9 cellular contexts compared by ENCODE assay signal in genomic region chr17:82882715-82883446, GRCh38. TPM values are rescaled to one million over a fixed set of nuclear protein-coding genes. Genes with fewer than 3 reads are reported as not detected.
DNase-seq lines count a peak whose midpoint lies in the region; ATAC-seq, FAIRE-seq and TF ChIP-seq lines count a peak whose summit lies in the region.
"Had no signal": no experiment of that assay in that cellular context is flagged by ENCODE, and none has a peak within 500 bp of the region (broad histone marks: within the 10 kb centered on the region; RNA-seq: fewer than 3 reads in every experiment).

No MANE protein-coding gene starts in this region.

- peak overlapping the region; percentile 91 to 100 (median 98) for H3K4me2 ChIP-seq in BLaER1 treated with 17β-estradiol and CSF1 and Interleukin-3, amounts not matched to agents 10 nM and 100 nM
- H3K4me2 ChIP-seq in GM12878 (ENCODE audit: control insufficient read depth, insufficient read depth) = no peak overlapping the region

- H4K20me1 ChIP-seq in BLaER1 treated with 17β-estradiol and CSF1 and Interleukin-3, amounts not matched to agents 10 nM and 100 nM = peaks cover 0 to 96% (median 17%) of the 10 kb centered on the region in 11 experiments; a peak in 12 of 22 replicates
- H4K20me1 ChIP-seq in GM12878 (ENCODE audit: control insufficient read depth, insufficient read depth) = no peaks in the 10 kb centered on the region

- H2AFZ ChIP-seq in GM12878 (ENCODE audit: control insufficient read depth, low read depth, low read length) = no peak overlapping the region
- H2AFZ ChIP-seq: parathyroid adenoma had no signal

- peaks cover 0 to 6% (median 0%) of the 10 kb centered on the region in 11 experiments; a peak in 1 of 22 replicates for H3K36me3 ChIP-seq in BLaER1 treated with 17β-estradiol and CSF1 and Interleukin-3, amounts not matched to agents 10 nM and 100 nM
- peaks cover 8 to 23% of the 10 kb centered on the region in 2 experiments; a peak in 3 of 4 replicates for H3K36me3 ChIP-seq in GM12878 (ENCODE audit: control insufficient read depth in 2 of 2, insufficient read depth in 2 of 2, low read length in 1 of 2)
- peaks cover 0 to 9% (median 5%) of the 10 kb centered on the region in 3 donors for H3K36me3 ChIP-seq in tibial artery

- BruUV-seq in GM12878 (replicated peaks; lab: Mats Ljungman, UMichigan) = no TSS peak

- no peak for FAIRE-seq in GM12878 (lab: Jason Lieb, UNC)

- in situ Hi-C loops in GM12878 (cut with MboI) = no loop called here

- POLR2A ChIA-PET in GM12878 (lab: Charles Lee) = no interaction called here

- H3K27me3 ChIP-seq in BLaER1 treated with 17β-estradiol and CSF1 and Interleukin-3, amounts not matched to agents 10 nM and 100 nM = peaks cover 0 to 14% (median 0%) of the 10 kb centered on the region in 11 experiments; a peak in 4 of 22 replicates
- H3K27me3 ChIP-seq in GM12878 (replicated peaks in 1 of 2; ENCODE audit: control insufficient read depth in 2 of 2, insufficient read depth in 2 of 2, low read length in 1 of 2) (no peaks in the 10 kb centered on the region), tibial artery (no peaks in the 10 kb centered on the region)

- no peak for TF ChIP-seq RAD21 in GM12878 (IDR thresholded peaks at IDR 0.05; ENCODE audit: insufficient read depth, low read depth, low read length)

- SMC1A ChIA-PET in GM12878 (lab: Charles Lee; ENCODE audit: uncharacterized antibody, unreplicated experiment) = no interaction called here

- no peaks in the 10 kb centered on the region for H3K9me3 ChIP-seq in BLaER1 treated with 17β-estradiol and CSF1 and Interleukin-3, amounts not matched to agents 10 nM and 100 nM (replicated peaks in 1 of 11)
- H3K9me3 ChIP-seq in GM12878 (replicated peaks; ENCODE audit: control insufficient read depth, insufficient read depth, low read length) (no peaks in the 10 kb centered on the region), tibial artery (no peaks in the 10 kb centered on the region)

- WGBS in GM12878 (ENCODE audit: insufficient coverage, insufficient replicate concordance, low lambda C conversion rate, missing lambda C conversion rate) = 90% methylated on average over 39 of the region's 39 CpGs

- TF ChIP-seq EP300 in GM12878 (IDR thresholded peaks at IDR 0.05; ENCODE audit: borderline replicate concordance in 1 of 2, control insufficient read depth in 1 of 2, low read depth in 2 of 2, low read length in 2 of 2) = no peak

- peak overlapping the region; percentile 66 to 86 (median 71) for H3K9ac ChIP-seq in BLaER1 treated with 17β-estradiol and CSF1 and Interleukin-3, amounts not matched to agents 10 nM and 100 nM
- no peak overlapping the region for H3K9ac ChIP-seq in GM12878 (ENCODE audit: control insufficient read depth, insufficient read depth, low read length)
- H3K9ac ChIP-seq: parathyroid adenoma had no signal

- CTCF ChIA-PET in GM12878 (lab: Yijun Ruan, JAX) = no interaction called here

- peaks cover 99% of the 10 kb centered on the region in 10 experiments for H3K4me1 ChIP-seq in BLaER1 treated with 17β-estradiol and CSF1 and Interleukin-3, amounts not matched to agents 10 nM and 100 nM
- H3K4me1 ChIP-seq in GM12878 (ENCODE audit: control insufficient read depth, insufficient read depth, low read length) (peaks cover 10% of the 10 kb centered on the region), tibial artery (peaks cover 0 to 15% (median 8%) of the 10 kb centered on the region in 4 donors)

- RAD21 ChIA-PET in GM12878 (lab: Charles Lee; ENCODE audit: unreplicated experiment) = no interaction called here

- peak; percentile 15; the same call in 1 of the 2 replicates for TF ChIP-seq POLR2A in GM12878 (IDR thresholded peaks at IDR 0.05; ENCODE audit: low read depth, low read length)

- H3K4me3 ChIP-seq in BLaER1 treated with 17β-estradiol and CSF1 and Interleukin-3, amounts not matched to agents 10 nM and 100 nM = peak overlapping the region; percentile 1 to 59 (median 34); a peak in 16 of 20 replicates
- no peak overlapping the region for H3K4me3 ChIP-seq in GM12878
- no peak overlapping the region for H3K4me3 ChIP-seq in tibial artery

- H3K79me2 ChIP-seq in GM12878 (ENCODE audit: control insufficient read depth, insufficient read depth, low read length) = peaks cover 5% of the 10 kb centered on the region

- peak overlapping the region; percentile 72 to 95 (median 78) for H3K27ac ChIP-seq in BLaER1 treated with 17β-estradiol and CSF1 and Interleukin-3, amounts not matched to agents 10 nM and 100 nM
- H3K27ac ChIP-seq in VCaP (peak overlapping the region; percentile 99), GM12878 (ENCODE audit: control insufficient read depth, insufficient read depth) (no peak overlapping the region), tibial artery (peak overlapping the region in 1 of 2 donors; percentile 21)
- H3K27ac ChIP-seq: parathyroid adenoma had no signal

- DNase-seq in GM12878 (ENCODE audit: low read depth, low spot score) (no peak), tibial artery (no peak), SKM-1 (lab: John Stamatoyannopoulos, UW; ENCODE audit: unreplicated experiment) (no peak), HuH-7 (ENCODE audit: low spot score) (no peak)
- peak; percentile 40 to 57 for DNase-seq in stimulated activated CD4-positive, alpha-beta T cell treated with anti-CD3 and anti-CD28 coated beads, Interleukin-12 subunit alpha, Interleukin-12 subunit beta, amount 100 ng/mL, for 24 hours (ENCODE audit: low read depth in 2 of 2)

- ATAC-seq in GM12878 (no peak), HG03469 (IDR thresholded peaks at IDR 0.05; ENCODE audit: unreplicated experiment) (no peak)

- intact Hi-C loops in GM12878 (cut with micrococcal nuclease; ENCODE audit: unreplicated experiment) (no loop called here), tibial artery (cut with DNase I; ENCODE audit: low total_unique reads) (no loop called here)

- TF ChIP-seq CTCF in VCaP (conservative IDR thresholded peaks at IDR 0.05) (no peak; the same call in 1 of the 2 replicates), GM12878 (IDR thresholded peaks at IDR 0.05 in 2 of 3, conservative IDR thresholded peaks at IDR 0.05 in 1 of 3; ENCODE audit: control insufficient read depth in 2 of 3, extremely low read depth in 1 of 3, insufficient read depth in 1 of 3, low read depth in 3 of 3, low read length in 3 of 3) (no peak), tibial artery (IDR thresholded peaks at IDR 0.05) (no peak)

TF ChIP-seq in GM12878, 131 proteins besides CTCF, POLR2A, EP300 and RAD21 (continues in another document):
- TF ChIP-seq CBX5 (IDR thresholded peaks at IDR 0.05; ENCODE audit: low read depth) (no peak), SKIL (IDR thresholded peaks at IDR 0.05; ENCODE audit: low read depth, poor library complexity, severe bottlenecking) (no peak), RAD51 (IDR thresholded peaks at IDR 0.05) (no peak), NR2C2 (IDR thresholded peaks at IDR 0.05; ENCODE audit: borderline replicate concordance, control insufficient read depth, insufficient read length, low read depth) (no peak), BACH1 (IDR thresholded peaks at IDR 0.05; ENCODE audit: borderline replicate concordance) (no peak)

RNA-seq across cellular contexts. Expression of gene ZNF750, which starts 43.1 kb away (rescaled TPM):
- total RNA-seq in GM12878 (2013; cell fraction: nucleolus; rRNA removed) = not detected in 2 replicates
- total RNA-seq in GM12878 (2014; rRNA removed) = not detected in 2 replicates
- total RNA-seq in GM12878 (2014; rRNA removed; fragmentation: Illumina TruSeq; extraction: Trizol) = not detected in 2 replicates
- total RNA-seq in GM12878 (2021) = not detected in 2 replicates
- polyA plus RNA-seq in GM12878 (2011; ENCODE audit: low read depth) = 0.08 TPM
- polyA plus RNA-seq in GM12878 (2011; rRNA removed) = not detected in 2 replicates
- polyA plus RNA-seq in GM12878 (2011; cell fraction: cytosol; rRNA removed) = not detected in 2 replicates
- polyA plus RNA-seq in GM12878 (2011; cell fraction: nucleus; rRNA removed) = not detected in 2 replicates
- polyA plus RNA-seq in GM12878 (2012) = 0.03 and 0.11 TPM in 2 replicates
- not detected in 2 replicates for polyA plus RNA-seq in GM12878 (2014; fragmentation: Illumina TruSeq; extraction: Trizol)
- not detected for polyA plus RNA-seq in GM12878 (2014; fragmentation: Nextera tagmentation; extraction: Ambion mirVana)
- polyA plus RNA-seq in GM12878 (2014; rRNA removed) = not detected in 2 replicates
- polyA plus RNA-seq in GM12878 (2016; fragmentation: Nextera tagmentation; extraction: Ambion mirVana) = under 1 TPM in 1 of 2 experiments, not detected in 1; 0.06 TPM
- polyA minus RNA-seq in GM12878 (2011; rRNA and poly(A)+ RNA removed) = not detected in 2 replicates
- polyA minus RNA-seq in GM12878 (2011; cell fraction: cytosol; rRNA and poly(A)+ RNA removed) = not detected in 2 replicates
- not detected in 2 replicates for polyA minus RNA-seq in GM12878 (2011; cell fraction: nucleus; rRNA and poly(A)+ RNA removed)

Comparison
In these comparisons a context has a peak if more than half of its experiments do, and no peak if none do; other contexts are left out.
1. H3K4me3 ChIP-seq: peak in BLaER1 treated with 17β-estradiol and CSF1 and Interleukin-3, amounts not matched to agents 10 nM and 100 nM (10 of 10); none in GM12878 (single experiment) and tibial artery (0 of 2).
2. DNase-seq: peak in stimulated activated CD4-positive, alpha-beta T cell treated with anti-CD3 and anti-CD28 coated beads, Interleukin-12 subunit alpha, Interleukin-12 subunit beta, amount 100 ng/mL, for 24 hours (2 of 2); none in GM12878 (single experiment), tibial artery (0 of 2), SKM-1 (single experiment) and HuH-7 (single experiment).